ENCODE assay signal across 8 cellular contexts in genomic region chr17:44828919-44829557, GRCh38. TPM values are rescaled to one million over a fixed set of nuclear protein-coding genes. Genes with fewer than 3 reads are reported as not detected.
DNase-seq lines count a peak whose midpoint lies in the region; ATAC-seq and TF ChIP-seq lines count a peak whose summit lies in the region.

No MANE protein-coding gene starts in this region.

- H3K9me3 ChIP-seq in T-helper 17 cell (ENCODE audit: control insufficient read depth, low read length, poor library complexity, severe bottlenecking): no peaks in the 10 kb centered on the region

- H3K27ac Mint-ChIP-seq in activated naive CD4-positive, alpha-beta T cell treated with anti-CD3 and anti-CD28 coated beads, Interleukin-2, amount 10 ng/mL, durations not matched to agents 7 days and 5 days: peak overlapping the region; percentile 34
- H3K27ac Mint-ChIP-seq in T-helper 17 cell: no peak overlapping the region

- peak; percentile 43 for DNase-seq in activated naive CD4-positive, alpha-beta T cell treated with anti-CD3 and anti-CD28 coated beads, Interleukin-2, amount 10 ng/mL, durations not matched to agents 7 days and 5 days
- no peak for DNase-seq in activated naive CD4-positive, alpha-beta T cell (lab: John Stamatoyannopoulos, UW)
- DNase-seq in T-helper 17 cell: no peak
- peak; percentile 43 for DNase-seq in fibroblast of the aortic adventitia (ENCODE audit: low read depth)
- DNase-seq in retinal pigment epithelial cell (ENCODE audit: low read depth): no peak
- no peak for DNase-seq in MV-4-11 (lab: John Stamatoyannopoulos, UW)
- no peak for DNase-seq in hypothalamus (lab: John Stamatoyannopoulos, UW)
- no peak for DNase-seq in midbrain (lab: John Stamatoyannopoulos, UW)

- H3K4me3 ChIP-seq in fibroblast of the aortic adventitia (ENCODE audit: low read depth, low read length) (peak overlapping the region; percentile 78), retinal pigment epithelial cell (ENCODE audit: low read length) (peak overlapping the region; percentile 72)

- TF ChIP-seq CTCF in fibroblast of the aortic adventitia (IDR thresholded peaks at IDR 0.05; ENCODE audit: insufficient read depth, low read length) (no peak), retinal pigment epithelial cell (conservative IDR thresholded peaks at IDR 0.05; ENCODE audit: low read depth, low read length) (no peak)

- no peaks in the 10 kb centered on the region for H3K9me3 Mint-ChIP-seq in activated naive CD4-positive, alpha-beta T cell treated with anti-CD3 and anti-CD28 coated beads, Interleukin-2, amount 10 ng/mL, durations not matched to agents 7 days and 5 days

- CTCF ChIA-PET in activated naive CD4-positive, alpha-beta T cell treated with anti-CD3 and anti-CD28 coated beads, Interleukin-2, amount 10 ng/mL, durations not matched to agents 7 days and 5 days (lab: Charles Lee): no interaction called here

- peaks cover 79% of the 10 kb centered on the region for H3K27me3 Mint-ChIP-seq in activated naive CD4-positive, alpha-beta T cell treated with anti-CD3 and anti-CD28 coated beads, Interleukin-2, amount 10 ng/mL, durations not matched to agents 7 days and 5 days
- peaks cover 56% of the 10 kb centered on the region for H3K27me3 Mint-ChIP-seq in T-helper 17 cell

- peak overlapping the region; percentile 80 for H3K4me3 Mint-ChIP-seq in activated naive CD4-positive, alpha-beta T cell treated with anti-CD3 and anti-CD28 coated beads, Interleukin-2, amount 10 ng/mL, durations not matched to agents 7 days and 5 days
- peak overlapping the region; percentile 94 for H3K4me3 Mint-ChIP-seq in T-helper 17 cell

- peaks cover 10% of the 10 kb centered on the region for H3K4me1 Mint-ChIP-seq in activated naive CD4-positive, alpha-beta T cell treated with anti-CD3 and anti-CD28 coated beads, Interleukin-2, amount 10 ng/mL, durations not matched to agents 7 days and 5 days
- peaks cover 7% of the 10 kb centered on the region for H3K4me1 Mint-ChIP-seq in T-helper 17 cell

- peak; percentile 35 for ATAC-seq in T-helper 17 cell

- H3K36me3 Mint-ChIP-seq in activated naive CD4-positive, alpha-beta T cell treated with anti-CD3 and anti-CD28 coated beads, Interleukin-2, amount 10 ng/mL, durations not matched to agents 7 days and 5 days: peaks cover 4% of the 10 kb centered on the region
- peaks cover 7% of the 10 kb centered on the region for H3K36me3 Mint-ChIP-seq in T-helper 17 cell (ENCODE audit: low read depth)

RNA-seq across cellular contexts. Expression of gene GJC1, which starts 1.0 kb away (rescaled TPM):
- total RNA-seq in T-helper 17 cell: not detected
- 4.5 and 21.1 TPM in 2 replicates for total RNA-seq in fibroblast of the aortic adventitia (ENCODE audit: low replicate concordance)

RNA-seq across cellular contexts. Expression of gene HIGD1B, which starts 18.6 kb away (rescaled TPM):
- total RNA-seq in T-helper 17 cell: not detected
- not detected in 2 replicates for total RNA-seq in fibroblast of the aortic adventitia (ENCODE audit: low replicate concordance)

Comparison
In these comparisons a context has a peak if more than half of its experiments do, and no peak if none do; other contexts are left out.
1. DNase-seq: peak in activated naive CD4-positive, alpha-beta T cell treated with anti-CD3 and anti-CD28 coated beads, Interleukin-2, amount 10 ng/mL, durations not matched to agents 7 days and 5 days (single experiment) and fibroblast of the aortic adventitia (single experiment); none in activated naive CD4-positive, alpha-beta T cell (0 of 4), T-helper 17 cell (0 of 3), retinal pigment epithelial cell (single experiment), MV-4-11 (single experiment), hypothalamus (0 of 51) and midbrain (single experiment).